In genomic region chr1:59089922-59090457, GRCh38 we compare ENCODE assay signal across 23 cellular contexts.
DNase-seq lines count a peak whose midpoint lies in the region; ATAC-seq, FAIRE-seq and TF ChIP-seq lines count a peak whose summit lies in the region.
"Had no signal": no experiment of that assay in that cellular context is flagged by ENCODE, and none has a peak within 500 bp of the region (broad histone marks: within the 10 kb centered on the region; RNA-seq: fewer than 3 reads in every experiment).

No MANE protein-coding gene starts in this region.

- no peak overlapping the region for H3K4me2 ChIP-seq in PC-3 (ENCODE audit: low read length)
- no peak overlapping the region for H3K4me2 ChIP-seq in hepatocyte

- H3K9ac ChIP-seq in PC-3 (ENCODE audit: low read length), result no peak overlapping the region

- H3K36me3 ChIP-seq in PC-3 (ENCODE audit: low read depth, low read length) (no peaks in the 10 kb centered on the region), hepatocyte (replicated peaks; ENCODE audit: insufficient read depth, low read depth) (no peaks in the 10 kb centered on the region), small intestine (ENCODE audit: control insufficient read depth in 2 of 2, insufficient read depth in 2 of 2, low read length in 2 of 2) (no peaks in the 10 kb centered on the region)
- H3K36me3 ChIP-seq: BE2C, HAP-1 had no signal

- CTCF ChIA-PET in PC-3 (lab: Charles Lee), result no interaction called here

- H3K9me3 Mint-ChIP-seq in activated T-helper 1 cell treated with anti-CD3 and anti-CD28 coated beads, Interleukin-12 subunit alpha, Interleukin-12 subunit beta, Interleukin-2, Interleukin-4 antibody, amounts not matched to agents 30 ng/mL and 10 ng/mL and 1 ng/mL, durations not matched to agents 14 hours and 24 hours and 36 hours, result peaks cover 10% of the 10 kb centered on the region

- no peaks in the 10 kb centered on the region for H3K27me3 Mint-ChIP-seq in activated T-helper 1 cell treated with anti-CD3 and anti-CD28 coated beads, Interleukin-12 subunit alpha, Interleukin-12 subunit beta, Interleukin-2, Interleukin-4 antibody, amounts not matched to agents 30 ng/mL and 10 ng/mL and 1 ng/mL, durations not matched to agents 14 hours and 24 hours and 36 hours (ENCODE audit: insufficient read depth)

- H3K9me3 ChIP-seq in PC-3 (ENCODE audit: low read length), result no peaks in the 10 kb centered on the region
- H3K9me3 ChIP-seq in hepatocyte (ENCODE audit: low read depth), result peaks cover 5% of the 10 kb centered on the region
- no peaks in the 10 kb centered on the region for H3K9me3 ChIP-seq in small intestine (ENCODE audit: control insufficient read depth, low read depth)
- H3K9me3 ChIP-seq: BE2C, HAP-1 had no signal

- intact Hi-C loops in PC-3 (cut with micrococcal nuclease), result no loop called here
- intact Hi-C loops in activated T-helper 1 cell treated with anti-CD3 and anti-CD28 coated beads, Interleukin-12 subunit alpha, Interleukin-12 subunit beta, Interleukin-2, Interleukin-4 antibody, amounts not matched to agents 30 ng/mL and 10 ng/mL and 1 ng/mL, durations not matched to agents 14 hours and 24 hours and 36 hours (cut with micrococcal nuclease), result no loop called here

- 0 out of 2 replicates have a peak, but pooled peaks cover 3% of the 10 kb centered on the region for H3K9me2 ChIP-seq in PC-3 (replicated peaks; ENCODE audit: low read length)
- no peaks in the 10 kb centered on the region for H3K9me2 ChIP-seq in hepatocyte (replicated peaks; ENCODE audit: insufficient read depth)

- TF ChIP-seq CTCF in PC-3 (conservative IDR thresholded peaks at IDR 0.05; ENCODE audit: low read depth, low read length) (no peak), hepatocyte (IDR thresholded peaks at IDR 0.05; ENCODE audit: poor library complexity) (no peak)

- POLR2A ChIA-PET in PC-3 (lab: Charles Lee; ENCODE audit: unreplicated experiment), result no interaction called here

- no peak overlapping the region for H2AFZ ChIP-seq in PC-3 (ENCODE audit: low read length)
- no peak overlapping the region for H2AFZ ChIP-seq in hepatocyte

- peak; percentile 27 for DNase-seq in HT1080 (ENCODE audit: low read depth)
- peak; percentile 38 for DNase-seq in PC-3
- no peak for DNase-seq in hepatocyte (ENCODE audit: low spot score)
- peak; percentile 57 for DNase-seq in small intestine
- DNase-seq in stimulated activated CD4-positive, alpha-beta T cell treated with anti-CD3 and anti-CD28 coated beads, Interleukin-4, amount 100 ng/mL, for 1 hour, result no peak
- DNase-seq in COLO829 (ENCODE audit: low spot score), result no peak
- DNase-seq in activated T-helper 1 cell treated with anti-CD3 and anti-CD28 coated beads, Interleukin-12 subunit alpha, Interleukin-12 subunit beta, Interleukin-2, Interleukin-4 antibody, amounts not matched to agents 30 ng/mL and 10 ng/mL and 1 ng/mL, durations not matched to agents 14 hours and 24 hours and 36 hours (ENCODE audit: low spot score), result no peak
- DNase-seq: BE2C, GOT3, HFFc6, KBM-7, NCI-H1048, NCI-H1417, NCI-H1694, NCI-H2029 treated with DMSO at 0.1 percent for 48 hours, NCI-H345, NCI-H524, NCI-H748 treated with DMSO at 0.1 percent for 48 hours had no signal

- no peaks in the 10 kb centered on the region for H3F3A ChIP-seq in PC-3 (ENCODE audit: low read length, unreplicated experiment)

- no peaks in the 10 kb centered on the region for H4K20me1 ChIP-seq in PC-3 (ENCODE audit: low read length)
- H4K20me1 ChIP-seq in hepatocyte (ENCODE audit: insufficient read depth, poor library complexity, severe bottlenecking), result no peaks in the 10 kb centered on the region

- H3K27ac ChIP-seq in PC-3 (ENCODE audit: low read length) (no peak overlapping the region), hepatocyte (peak overlapping the region; percentile 73), small intestine (ENCODE audit: low read depth in 1 of 2, low read length in 1 of 2) (no peak overlapping the region)

- H3K4me1 Mint-ChIP-seq in activated T-helper 1 cell treated with anti-CD3 and anti-CD28 coated beads, Interleukin-12 subunit alpha, Interleukin-12 subunit beta, Interleukin-2, Interleukin-4 antibody, amounts not matched to agents 30 ng/mL and 10 ng/mL and 1 ng/mL, durations not matched to agents 14 hours and 24 hours and 36 hours (ENCODE audit: low read depth), result peaks cover 6% of the 10 kb centered on the region

- FAIRE-seq in small intestine (lab: Jason Lieb, UNC), result no peak
- FAIRE-seq: D721Med, G401.6, HTR-8/SVneo had no signal

- H3K4me3 ChIP-seq in PC-3 (ENCODE audit: low read length) (no peak overlapping the region), hepatocyte (no peak overlapping the region), small intestine (ENCODE audit: low read depth in 1 of 2, low read length in 2 of 2) (no peak overlapping the region)
- H3K4me3 ChIP-seq: HAP-1 had no signal

- H3K27ac Mint-ChIP-seq in activated T-helper 1 cell treated with anti-CD3 and anti-CD28 coated beads, Interleukin-12 subunit alpha, Interleukin-12 subunit beta, Interleukin-2, Interleukin-4 antibody, amounts not matched to agents 30 ng/mL and 10 ng/mL and 1 ng/mL, durations not matched to agents 14 hours and 24 hours and 36 hours, result no peak overlapping the region
- H3K27ac Mint-ChIP-seq: CD14-positive monocyte, HFFc6 had no signal

- no TSS peak for BruUV-seq in PC-3 (replicated peaks; lab: Mats Ljungman, UMichigan)

- H3K27me3 ChIP-seq in PC-3 (ENCODE audit: low read length), result no peaks in the 10 kb centered on the region
- H3K27me3 ChIP-seq in hepatocyte, result no peaks in the 10 kb centered on the region
- H3K27me3 ChIP-seq in small intestine (ENCODE audit: control insufficient read depth in 2 of 2, insufficient read depth in 2 of 2, low read length in 2 of 2), result no peaks in the 10 kb centered on the region
- H3K27me3 ChIP-seq: BE2C had no signal

- no peak for ATAC-seq in PC-3

- H3K36me3 Mint-ChIP-seq in activated T-helper 1 cell treated with anti-CD3 and anti-CD28 coated beads, Interleukin-12 subunit alpha, Interleukin-12 subunit beta, Interleukin-2, Interleukin-4 antibody, amounts not matched to agents 30 ng/mL and 10 ng/mL and 1 ng/mL, durations not matched to agents 14 hours and 24 hours and 36 hours (ENCODE audit: low read depth), result peaks cover 5% of the 10 kb centered on the region

- H3K79me2 ChIP-seq in PC-3 (ENCODE audit: low read length) (no peaks in the 10 kb centered on the region), hepatocyte (no peaks in the 10 kb centered on the region)

- 90% methylated on average over 4 of the region's 4 CpGs for WGBS in hepatocyte (ENCODE audit: low lambda C conversion rate, missing lambda C conversion rate)
- 25 to 67% (median 56%) methylated on average over 4 of the region's 4 CpGs for WGBS in small intestine, 3 donors

- H3K4me3 Mint-ChIP-seq in activated T-helper 1 cell treated with anti-CD3 and anti-CD28 coated beads, Interleukin-12 subunit alpha, Interleukin-12 subunit beta, Interleukin-2, Interleukin-4 antibody, amounts not matched to agents 30 ng/mL and 10 ng/mL and 1 ng/mL, durations not matched to agents 14 hours and 24 hours and 36 hours, result no peak overlapping the region
- H3K4me3 Mint-ChIP-seq: CD14-positive monocyte, HFFc6 had no signal

- no peaks in the 10 kb centered on the region for H3K4me1 ChIP-seq in PC-3 (ENCODE audit: insufficient read depth, low read length)
- peaks cover 18% of the 10 kb centered on the region for H3K4me1 ChIP-seq in hepatocyte (ENCODE audit: insufficient read depth)
- H3K4me1 ChIP-seq in small intestine (ENCODE audit: control insufficient read depth in 2 of 2, insufficient read depth in 1 of 2, low read depth in 1 of 2, low read length in 1 of 2), result peaks cover 0 to 3% of the 10 kb centered on the region in 2 donors
- H3K4me1 ChIP-seq: BE2C, HAP-1 had no signal

Comparison
In these comparisons a context has a peak if more than half of its experiments do, and no peak if none do; other contexts are left out.
1. DNase-seq: peak in HT1080 (single experiment), PC-3 (single experiment) and small intestine (single experiment); none in hepatocyte (single experiment), stimulated activated CD4-positive, alpha-beta T cell treated with anti-CD3 and anti-CD28 coated beads, Interleukin-4, amount 100 ng/mL, for 1 hour (single experiment), COLO829 (single experiment) and activated T-helper 1 cell treated with anti-CD3 and anti-CD28 coated beads, Interleukin-12 subunit alpha, Interleukin-12 subunit beta, Interleukin-2, Interleukin-4 antibody, amounts not matched to agents 30 ng/mL and 10 ng/mL and 1 ng/mL, durations not matched to agents 14 hours and 24 hours and 36 hours (single experiment).